ENCODE assay signal across 8 cellular contexts in the genomic region with DNA sequence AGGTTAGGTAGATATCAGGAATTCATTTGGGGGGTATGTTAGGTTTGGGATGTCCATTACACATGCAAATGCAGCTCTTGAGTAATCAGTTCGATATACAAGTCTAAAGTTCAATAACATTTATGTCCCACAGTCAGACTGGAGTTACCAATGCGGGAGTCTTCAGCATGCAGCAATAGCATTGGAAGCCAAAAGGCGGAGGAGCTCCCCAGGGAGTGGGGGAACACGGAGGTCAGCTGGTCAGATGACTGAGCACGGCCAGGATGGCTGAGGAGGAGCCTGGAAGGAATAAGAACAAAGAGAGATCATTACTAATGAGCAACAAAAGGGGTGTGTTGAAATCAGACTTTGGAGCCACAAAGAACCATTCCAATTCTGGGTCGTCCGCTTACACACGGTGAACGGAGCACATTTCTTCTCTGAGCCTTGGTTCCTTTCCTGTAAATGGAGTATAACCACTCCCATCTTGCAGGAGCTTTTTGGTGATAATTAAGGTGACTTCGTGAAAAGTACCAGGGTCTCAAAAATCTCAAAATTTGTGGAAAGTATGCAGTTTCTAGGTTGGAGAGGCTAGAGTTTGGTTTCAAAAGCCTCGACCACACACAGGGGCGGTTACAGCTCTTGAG. TPM values are rescaled to one million over a fixed set of nuclear protein-coding genes. Genes with fewer than 3 reads are reported as not detected.
DNase-seq lines count a peak whose midpoint lies in the region; ATAC-seq and TF ChIP-seq lines count a peak whose summit lies in the region.

No MANE protein-coding gene starts in this region.

- POLR2A ChIA-PET in AG04449 (lab: Yijun Ruan, JAX) = no interaction called here

- TF ChIP-seq POLR2A in sigmoid colon (IDR thresholded peaks at IDR 0.05) = no peak

- H3K4me3 ChIP-seq in AG04449 (ENCODE audit: low read depth, low read length) = peak overlapping the region; percentile 72
- peak overlapping the region; percentile 51 to 66 (median 61) for H3K4me3 ChIP-seq in sigmoid colon

- H3K4me3 Mint-ChIP-seq in HFFc6 = peak overlapping the region; percentile 88
- H3K4me3 Mint-ChIP-seq in activated T-helper 2 cell treated with anti-CD3 and anti-CD28 coated beads, Interferon-gamma antibody, Interleukin-2, Interleukin-4, amounts not matched to agents 10 μg/mL and 5 μg/mL and 100 μg/mL, durations not matched to agents 14 hours and 24 hours and 36 hours (ENCODE audit: low read depth) = peak overlapping the region; percentile 86

- 43 to 63% methylated on average over 12 of the region's 12 CpGs for WGBS in sigmoid colon, 2 donors

- H3K9me3 ChIP-seq in sigmoid colon = no peaks in the 10 kb centered on the region

- ATAC-seq in left ventricle myocardium superior (peak; percentile 49), GM21447 (IDR thresholded peaks at IDR 0.05; ENCODE audit: unreplicated experiment) (no peak)

- H3K4me1 Mint-ChIP-seq in HFFc6 (ENCODE audit: low read depth) = peaks cover 41% of the 10 kb centered on the region
- H3K4me1 Mint-ChIP-seq in activated T-helper 2 cell treated with anti-CD3 and anti-CD28 coated beads, Interferon-gamma antibody, Interleukin-2, Interleukin-4, amounts not matched to agents 10 μg/mL and 5 μg/mL and 100 μg/mL, durations not matched to agents 14 hours and 24 hours and 36 hours (ENCODE audit: low read depth) = peaks cover 42% of the 10 kb centered on the region

- peaks cover 26% of the 10 kb centered on the region for H3K36me3 Mint-ChIP-seq in HFFc6 (ENCODE audit: low read depth)
- peaks cover 41% of the 10 kb centered on the region for H3K36me3 Mint-ChIP-seq in activated T-helper 2 cell treated with anti-CD3 and anti-CD28 coated beads, Interferon-gamma antibody, Interleukin-2, Interleukin-4, amounts not matched to agents 10 μg/mL and 5 μg/mL and 100 μg/mL, durations not matched to agents 14 hours and 24 hours and 36 hours (ENCODE audit: low read depth)

- H3K27me3 ChIP-seq in sigmoid colon = no peaks in the 10 kb centered on the region

- intact Hi-C loops in activated T-helper 2 cell treated with anti-CD3 and anti-CD28 coated beads, Interferon-gamma antibody, Interleukin-2, Interleukin-4, amounts not matched to agents 10 μg/mL and 5 μg/mL and 100 μg/mL, durations not matched to agents 14 hours and 24 hours and 36 hours (cut with micrococcal nuclease) = loop anchor here (10.0 kb wide), 3 partner anchors 465 to 1185 kb away; a partner anchor contains a TSS
- intact Hi-C loops in left ventricle myocardium superior (cut with micrococcal nuclease) = no loop called here
- intact Hi-C loops in sigmoid colon (cut with DNase I) = loop anchor here (2.0 to 10.0 kb wide), 4 partner anchors 19 to 1325 kb away; a partner anchor contains a TSS

- CTCF ChIA-PET in AG04449 (lab: Yijun Ruan, JAX) = interaction anchor here (0.9 to 9.5 kb wide), 6 partner anchors 8 to 122 kb away, joined by 3 to 95 read pairs (median 4); a partner anchor contains a TSS

- no peak for TF ChIP-seq EP300 in sigmoid colon (IDR thresholded peaks at IDR 0.05)

- H3K4me1 ChIP-seq in sigmoid colon = peaks cover 0 to 67% (median 44%) of the 10 kb centered on the region in 4 donors

- peak overlapping the region; percentile 92 to 97 (median 93) for H3K27ac ChIP-seq in sigmoid colon

- H3K9me3 Mint-ChIP-seq in HFFc6 = peaks cover 3% of the 10 kb centered on the region; the same call in 1 of the 2 replicates
- peaks cover 22% of the 10 kb centered on the region for H3K9me3 Mint-ChIP-seq in activated T-helper 2 cell treated with anti-CD3 and anti-CD28 coated beads, Interferon-gamma antibody, Interleukin-2, Interleukin-4, amounts not matched to agents 10 μg/mL and 5 μg/mL and 100 μg/mL, durations not matched to agents 14 hours and 24 hours and 36 hours

- peaks cover 0 to 21% (median 5%) of the 10 kb centered on the region in 4 donors for H3K36me3 ChIP-seq in sigmoid colon

- H3K27ac Mint-ChIP-seq in HFFc6 = peak overlapping the region; percentile 95
- H3K27ac Mint-ChIP-seq in activated T-helper 2 cell treated with anti-CD3 and anti-CD28 coated beads, Interferon-gamma antibody, Interleukin-2, Interleukin-4, amounts not matched to agents 10 μg/mL and 5 μg/mL and 100 μg/mL, durations not matched to agents 14 hours and 24 hours and 36 hours = peak overlapping the region; percentile 93

- DNase-seq in AG04449 (ENCODE audit: low read depth, low spot score) (no peak), HFFc6 (no peak), left ventricle myocardium superior (peak; percentile 87), sigmoid colon (peak; percentile 95), OCI-M2 (lab: John Stamatoyannopoulos, UW; ENCODE audit: unreplicated experiment) (no peak), NCI-H1694 treated with DMSO at 0.1 percent for 48 hours (lab: John Stamatoyannopoulos, UW) (no peak)
- DNase-seq in activated T-helper 2 cell treated with anti-CD3 and anti-CD28 coated beads, Interferon-gamma antibody, Interleukin-2, Interleukin-4, amounts not matched to agents 10 μg/mL and 5 μg/mL and 100 μg/mL, durations not matched to agents 14 hours and 24 hours and 36 hours (ENCODE audit: low spot score) = no peak

- TF ChIP-seq CTCF in AG04449 (IDR thresholded peaks at IDR 0.05; ENCODE audit: insufficient read depth, low read length, missing control alignments) (no peak), HFFc6 (IDR thresholded peaks at IDR 0.05) (no peak), sigmoid colon (IDR thresholded peaks at IDR 0.05) (no peak)

- H3K27me3 Mint-ChIP-seq in HFFc6 (ENCODE audit: insufficient read depth) = peaks cover 2% of the 10 kb centered on the region; the same call in 1 of the 2 replicates
- peaks cover 10% of the 10 kb centered on the region for H3K27me3 Mint-ChIP-seq in activated T-helper 2 cell treated with anti-CD3 and anti-CD28 coated beads, Interferon-gamma antibody, Interleukin-2, Interleukin-4, amounts not matched to agents 10 μg/mL and 5 μg/mL and 100 μg/mL, durations not matched to agents 14 hours and 24 hours and 36 hours (ENCODE audit: low read depth)

RNA-seq across cellular contexts. Expression of a gene that starts 0.5 kb away (rescaled TPM):
- 10 to 100 TPM in 4 of 6 experiments, 1 to 10 TPM in 2; 7.4 to 15.8 (median 13.2) TPM for total RNA-seq in HFFc6 (2021; fragmentation: NEBNext Ultra II Directional; extraction: Animal tissue kit (Norgen Biotek cat#: 25700))
- 24.6 and 25.6 TPM in 2 replicates for total RNA-seq in activated T-helper 2 cell treated with anti-CD3 and anti-CD28 coated beads, Interferon-gamma antibody, Interleukin-2, Interleukin-4, amounts not matched to agents 10 μg/mL and 5 μg/mL and 100 μg/mL, durations not matched to agents 14 hours and 24 hours and 36 hours
- 12.6 TPM for total RNA-seq in left ventricle myocardium superior
- 10 to 100 TPM; 18.3 to 29.9 (median 24.0) TPM for total RNA-seq in sigmoid colon
- polyA plus RNA-seq in sigmoid colon = 10 to 100 TPM; 12.9 to 16.8 (median 13.5) TPM

RNA-seq across cellular contexts. Expression of a gene that starts 21.6 kb away (rescaled TPM):
- under 1 TPM; 0.43 to 0.78 (median 0.52) TPM for total RNA-seq in HFFc6 (2021; fragmentation: NEBNext Ultra II Directional; extraction: Animal tissue kit (Norgen Biotek cat#: 25700))
- total RNA-seq in activated T-helper 2 cell treated with anti-CD3 and anti-CD28 coated beads, Interferon-gamma antibody, Interleukin-2, Interleukin-4, amounts not matched to agents 10 μg/mL and 5 μg/mL and 100 μg/mL, durations not matched to agents 14 hours and 24 hours and 36 hours = 0.64 and 1.5 TPM in 2 replicates
- total RNA-seq in left ventricle myocardium superior = 32.2 TPM
- 100 to 1,000 TPM in 1 of 4 donors, 10 to 100 TPM in 3; 47.8 to 294 (median 54.7) TPM for total RNA-seq in sigmoid colon
- polyA plus RNA-seq in sigmoid colon = 10 to 100 TPM; 16.0 to 58.3 (median 53.6) TPM

RNA-seq across cellular contexts. Expression of a gene that starts 40.6 kb away (rescaled TPM):
- 1 to 10 TPM; 1.1 to 3.8 (median 2.9) TPM for total RNA-seq in HFFc6 (2021; fragmentation: NEBNext Ultra II Directional; extraction: Animal tissue kit (Norgen Biotek cat#: 25700))
- 0.66 and 1.7 TPM in 2 replicates for total RNA-seq in activated T-helper 2 cell treated with anti-CD3 and anti-CD28 coated beads, Interferon-gamma antibody, Interleukin-2, Interleukin-4, amounts not matched to agents 10 μg/mL and 5 μg/mL and 100 μg/mL, durations not matched to agents 14 hours and 24 hours and 36 hours
- total RNA-seq in left ventricle myocardium superior (93.5 TPM), sigmoid colon (10 to 100 TPM; 23.2 to 61.7 (median 45.2) TPM)
- polyA plus RNA-seq in sigmoid colon = 10 to 100 TPM in 2 of 3 donors, 1 to 10 TPM in 1; 7.8 to 23.2 (median 13.6) TPM

Comparison
In these comparisons a context has a peak if more than half of its experiments do, and no peak if none do; other contexts are left out.
1. DNase-seq: peak in left ventricle myocardium superior (single experiment) and sigmoid colon (single experiment); none in AG04449 (single experiment), HFFc6 (single experiment), activated T-helper 2 cell treated with anti-CD3 and anti-CD28 coated beads, Interferon-gamma antibody, Interleukin-2, Interleukin-4, amounts not matched to agents 10 μg/mL and 5 μg/mL and 100 μg/mL, durations not matched to agents 14 hours and 24 hours and 36 hours (single experiment), OCI-M2 (single experiment) and NCI-H1694 treated with DMSO at 0.1 percent for 48 hours (single experiment).
2. RNA of a gene that starts 21.6 kb away (total RNA-seq): 47.8 to 294 TPM in sigmoid colon and 32.2 TPM in left ventricle myocardium superior (single experiment); 0.64 to 1.5 TPM in activated T-helper 2 cell treated with anti-CD3 and anti-CD28 coated beads, Interferon-gamma antibody, Interleukin-2, Interleukin-4, amounts not matched to agents 10 μg/mL and 5 μg/mL and 100 μg/mL, durations not matched to agents 14 hours and 24 hours and 36 hours and 0.43 to 0.78 TPM in HFFc6; every median in the first group is over 10 times any median in the second.